In the genomic region with DNA sequence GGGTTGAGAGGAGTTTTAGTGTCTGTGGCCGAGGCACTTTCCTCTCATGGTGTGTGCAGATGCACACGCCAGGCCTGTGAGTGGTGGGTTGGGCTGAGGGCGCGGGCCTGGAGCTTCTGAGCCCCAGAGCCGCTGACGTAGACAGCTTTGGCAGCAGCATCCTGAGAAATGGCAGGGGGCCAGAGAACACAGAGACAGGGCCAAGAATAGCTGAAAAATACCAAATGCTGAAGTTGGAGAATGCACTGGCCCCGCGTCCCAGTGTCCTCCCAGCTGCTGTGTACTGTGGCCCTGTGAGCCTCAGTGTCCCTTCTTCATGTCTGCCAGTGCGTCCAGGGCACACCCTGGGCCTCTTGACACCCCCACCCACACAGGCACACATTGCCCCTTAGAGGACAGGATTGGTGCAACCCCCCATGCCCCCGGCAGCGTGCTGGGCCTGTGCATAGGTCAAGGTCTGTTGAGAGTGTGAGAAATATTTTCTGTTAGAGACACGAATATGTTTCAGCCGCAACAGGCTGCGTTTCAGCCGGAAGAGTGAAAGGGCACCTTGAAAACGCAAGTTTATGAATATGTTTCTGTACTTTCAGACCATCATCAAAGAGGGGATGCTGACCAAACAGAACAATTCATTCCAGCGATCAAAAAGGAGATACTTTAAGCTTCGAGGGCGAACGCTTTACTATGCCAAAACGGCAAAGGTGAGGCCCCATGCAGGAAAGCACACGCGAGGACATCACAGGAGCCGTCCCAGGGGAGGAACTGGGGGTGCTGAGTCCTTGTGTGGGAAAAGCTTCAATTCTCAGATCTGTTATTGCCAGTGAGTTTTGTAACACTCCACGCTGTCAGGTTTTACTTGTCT, we compare ENCODE assay signal across 9 cellular contexts. TPM values are rescaled to one million over a fixed set of nuclear protein-coding genes. Genes with fewer than 3 reads are reported as not detected.
A peak's percentile ranks its signal among the peaks of the same experiment; 100 is the strongest.
DNase-seq lines count a peak whose midpoint lies in the region; ATAC-seq and TF ChIP-seq lines count a peak whose summit lies in the region.
"Had no signal": no experiment of that assay in that cellular context is flagged by ENCODE, and none has a peak within 500 bp of the region (broad histone marks: within the 10 kb centered on the region; RNA-seq: fewer than 3 reads in every experiment).

No MANE protein-coding gene starts in this region.

- H3K27me3 ChIP-seq in CD4-positive, CD25-positive, alpha-beta regulatory T cell (ENCODE audit: control insufficient read depth, insufficient read depth, low read length), result no peaks in the 10 kb centered on the region
- no peaks in the 10 kb centered on the region for H3K27me3 ChIP-seq in SK-N-SH (ENCODE audit: insufficient read depth)
- H3K27me3 ChIP-seq in effector memory CD4-positive, alpha-beta T cell (replicated peaks; ENCODE audit: control insufficient read depth, insufficient read depth, low read length, poor library complexity, severe bottlenecking), result no peaks in the 10 kb centered on the region
- H3K27me3 ChIP-seq in HAP-1 (ENCODE audit: low read depth), result no peaks in the 10 kb centered on the region

- H3K27ac Mint-ChIP-seq in CD4-positive, CD25-positive, alpha-beta regulatory T cell, result peak overlapping the region in 2 of 3 donors; percentile 79 to 85
- H3K27ac Mint-ChIP-seq: dendritic cell treated with granulocyte-macrophage colony-stimulating factor and Interleukin-4, amounts not matched to agents 40 ng/mL and 50 ng/mL, for 4 days had no signal

- peak; percentile 34 for TF ChIP-seq RAD21 in SK-N-SH (IDR thresholded peaks at IDR 0.05; ENCODE audit: low read length)

- peak in 1 of 2 experiments; percentile 27; a peak in 1 of 4 replicates for TF ChIP-seq EP300 in SK-N-SH (IDR thresholded peaks at IDR 0.05; ENCODE audit: borderline replicate concordance in 1 of 2, low read depth in 1 of 2, low read length in 1 of 2)

- no peaks in the 10 kb centered on the region for H3K9me3 Mint-ChIP-seq in CD4-positive, CD25-positive, alpha-beta regulatory T cell
- H3K9me3 Mint-ChIP-seq: dendritic cell treated with granulocyte-macrophage colony-stimulating factor and Interleukin-4, amounts not matched to agents 40 ng/mL and 50 ng/mL, for 4 days had no signal

- no peak for ATAC-seq in CD4-positive, CD25-positive, alpha-beta regulatory T cell (ENCODE audit: low read depth in 2 of 2)

- CTCF ChIA-PET in SK-N-SH (lab: Yijun Ruan, JAX), result interaction anchor here (1.1 to 1.7 kb wide), 3 partner anchors 18 to 56 kb away, joined by 3 to 7 read pairs (median 3); no protein-coding TSS in a partner anchor

- H2AFZ ChIP-seq in SK-N-SH (ENCODE audit: low read depth), result no peak overlapping the region

- H3K4me1 Mint-ChIP-seq in CD4-positive, CD25-positive, alpha-beta regulatory T cell, result peaks cover 16 to 48% (median 27%) of the 10 kb centered on the region in 4 donors

- H3K9ac ChIP-seq in SK-N-SH, result peak overlapping the region; percentile 29; the same call in 1 of the 2 replicates

- H3F3A ChIP-seq in SK-N-SH (replicated peaks; ENCODE audit: insufficient read depth), result peaks cover 10% of the 10 kb centered on the region

- H3K36me3 ChIP-seq in CD4-positive, CD25-positive, alpha-beta regulatory T cell (ENCODE audit: control insufficient read depth, insufficient read depth, low read length), result peaks cover 32% of the 10 kb centered on the region
- H3K36me3 ChIP-seq in SK-N-SH (replicated peaks in 1 of 2; ENCODE audit: control insufficient read depth in 1 of 2, insufficient read depth in 2 of 2, low read length in 1 of 2), result peaks cover 0 to 23% of the 10 kb centered on the region in 2 experiments
- peaks cover 9% of the 10 kb centered on the region for H3K36me3 ChIP-seq in effector memory CD4-positive, alpha-beta T cell (ENCODE audit: control insufficient read depth, insufficient read depth, low read length)
- H3K36me3 ChIP-seq in HAP-1 (replicated peaks), result peaks cover 15% of the 10 kb centered on the region

- H3K9me3 ChIP-seq in CD4-positive, CD25-positive, alpha-beta regulatory T cell (ENCODE audit: control insufficient read depth in 2 of 2, low read length in 2 of 2), result no peaks in the 10 kb centered on the region
- H3K9me3 ChIP-seq in SK-N-SH (no peaks in the 10 kb centered on the region), HAP-1 (no peaks in the 10 kb centered on the region)
- no peaks in the 10 kb centered on the region for H3K9me3 ChIP-seq in effector memory CD4-positive, alpha-beta T cell (ENCODE audit: control insufficient read depth, low read length)

- in situ Hi-C loops in HAP-1 (cut with MboI; ENCODE audit: low sequenced_read_pairs), result no loop called here

- H3K4me3 Mint-ChIP-seq in CD4-positive, CD25-positive, alpha-beta regulatory T cell, result peak overlapping the region in 1 of 4 donors; percentile 10
- H3K4me3 Mint-ChIP-seq: dendritic cell treated with granulocyte-macrophage colony-stimulating factor and Interleukin-4, amounts not matched to agents 40 ng/mL and 50 ng/mL, for 4 days had no signal

- intact Hi-C loops in posterior vena cava (cut with DNase I), result no loop called here

- H3K4me1 ChIP-seq in CD4-positive, CD25-positive, alpha-beta regulatory T cell (ENCODE audit: control insufficient read depth, insufficient read depth, low read length, poor library complexity, severe bottlenecking), result peaks cover 20% of the 10 kb centered on the region
- H3K4me1 ChIP-seq in SK-N-SH (ENCODE audit: control insufficient read depth in 1 of 2, insufficient read depth in 2 of 2, low read depth in 1 of 2, low read length in 1 of 2) (peaks cover 20 to 41% of the 10 kb centered on the region in 2 experiments), HAP-1 (no peaks in the 10 kb centered on the region)
- peaks cover 14% of the 10 kb centered on the region for H3K4me1 ChIP-seq in effector memory CD4-positive, alpha-beta T cell (ENCODE audit: control insufficient read depth, insufficient read depth, low read length, poor library complexity, severe bottlenecking)

- H3K9me2 ChIP-seq in SK-N-SH, result no peaks in the 10 kb centered on the region

- no peak for DNase-seq in CD4-positive, CD25-positive, alpha-beta regulatory T cell
- DNase-seq in SK-N-SH, result peak; percentile 90
- DNase-seq in globus pallidus (ENCODE audit: low spot score), result peak; percentile 93
- DNase-seq in posterior vena cava (ENCODE audit: low spot score), result peak; percentile 95
- no peak for DNase-seq in effector memory CD4-positive, alpha-beta T cell
- no peak for DNase-seq in HAP-1 (ENCODE audit: low spot score in 2 of 2)
- no peak for DNase-seq in iPS-NIHi11 (ENCODE audit: low spot score)
- DNase-seq in SW 1271 (lab: John Stamatoyannopoulos, UW), result no peak

- H3K79me2 ChIP-seq in SK-N-SH (ENCODE audit: insufficient read depth), result peaks cover 30% of the 10 kb centered on the region; the same call in 1 of the 2 replicates

- peak overlapping the region; percentile 66 for H3K4me2 ChIP-seq in SK-N-SH

- 43% methylated on average over 24 of the region's 25 CpGs for WGBS in SK-N-SH (ENCODE audit: low lambda C conversion rate)

- no peaks in the 10 kb centered on the region for H3K27me3 Mint-ChIP-seq in CD4-positive, CD25-positive, alpha-beta regulatory T cell
- H3K27me3 Mint-ChIP-seq: dendritic cell treated with granulocyte-macrophage colony-stimulating factor and Interleukin-4, amounts not matched to agents 40 ng/mL and 50 ng/mL, for 4 days had no signal

- peaks cover 35% of the 10 kb centered on the region for H4K20me1 ChIP-seq in SK-N-SH (ENCODE audit: insufficient read depth)

- peaks cover 37% of the 10 kb centered on the region for H3K36me3 Mint-ChIP-seq in CD4-positive, CD25-positive, alpha-beta regulatory T cell

- no peak for TF ChIP-seq CTCF in SK-N-SH (IDR thresholded peaks at IDR 0.05)

- no peak overlapping the region for H3K4me3 ChIP-seq in CD4-positive, CD25-positive, alpha-beta regulatory T cell (ENCODE audit: low read depth, low read length)
- H3K4me3 ChIP-seq in SK-N-SH (ENCODE audit: low read depth in 2 of 2, low read length in 1 of 2) (0 out of 4 replicates have a peak overlapping the region, but pooled peaks of 1 of the 2 experiments have one; percentile 8), HAP-1 (no peak overlapping the region)
- H3K4me3 ChIP-seq in effector memory CD4-positive, alpha-beta T cell (ENCODE audit: insufficient read depth, low read depth, low read length, poor library complexity, severe bottlenecking), result no peak overlapping the region

- H3K27ac ChIP-seq in CD4-positive, CD25-positive, alpha-beta regulatory T cell (ENCODE audit: insufficient read depth, low read length, poor library complexity, severe bottlenecking), result no peak overlapping the region
- peak overlapping the region; percentile 79 to 83 for H3K27ac ChIP-seq in SK-N-SH (ENCODE audit: low read depth in 2 of 2, low read length in 1 of 2)
- H3K27ac ChIP-seq in effector memory CD4-positive, alpha-beta T cell (ENCODE audit: insufficient read depth, low read length, poor library complexity, severe bottlenecking), result no peak overlapping the region

- POLR2A ChIA-PET in SK-N-SH (lab: Yijun Ruan, JAX), result interaction anchor here (0.6 to 1.3 kb wide), 3 partner anchors 16 to 81 kb away, joined by 3 to 4 read pairs (median 3); no protein-coding TSS in a partner anchor

TF ChIP-seq in SK-N-SH, 30 proteins besides CTCF, POLR2A, EP300 and RAD21 (continues in another document):
- no peak for TF ChIP-seq ELF1 (IDR thresholded peaks at IDR 0.05)
- TF ChIP-seq, protein P1, sequence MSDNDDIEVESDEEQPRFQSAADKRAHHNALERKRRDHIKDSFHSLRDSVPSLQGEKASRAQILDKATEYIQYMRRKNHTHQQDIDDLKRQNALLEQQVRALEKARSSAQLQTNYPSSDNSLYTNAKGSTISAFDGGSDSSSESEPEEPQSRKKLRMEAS (IDR thresholded peaks at IDR 0.05; ENCODE audit: low read depth), result 0 out of 2 replicates have a peak, but pooled peaks have one; percentile 23
- TF ChIP-seq YY1 (IDR thresholded peaks at IDR 0.05; ENCODE audit: low read depth), result no peak
- no peak for TF ChIP-seq FOSL2 (IDR thresholded peaks at IDR 0.05; ENCODE audit: borderline replicate concordance, low read depth)

RNA-seq across cellular contexts. Expression of a gene that starts 33.6 kb away (rescaled TPM):
- 161 TPM for total RNA-seq in CD4-positive, CD25-positive, alpha-beta regulatory T cell
- polyA plus RNA-seq in CD4-positive, CD25-positive, alpha-beta regulatory T cell, result 10 to 100 TPM; 11.3 to 12.7 (median 11.4) TPM
- polyA plus RNA-seq in SK-N-SH (2012; rRNA removed), result 17.7 and 21.7 TPM in 2 replicates
- 8.0 and 10.4 TPM in 2 replicates for polyA plus RNA-seq in SK-N-SH (2012; cell fraction: cytosol; rRNA removed)
- polyA plus RNA-seq in SK-N-SH (2012; cell fraction: nucleus; rRNA removed), result 75.5 and 81.2 TPM in 2 replicates
- total RNA-seq in posterior vena cava, result 10 to 100 TPM; 38.1 to 40.3 TPM

Comparison
In these comparisons a context has a peak if more than half of its experiments do, and no peak if none do; other contexts are left out.
1. DNase-seq: peak in SK-N-SH (single experiment), globus pallidus (single experiment) and posterior vena cava (single experiment); none in CD4-positive, CD25-positive, alpha-beta regulatory T cell (0 of 3), effector memory CD4-positive, alpha-beta T cell (0 of 3), HAP-1 (0 of 2), iPS-NIHi11 (single experiment) and SW 1271 (0 of 2).
2. H3K27ac ChIP-seq: peak in SK-N-SH (2 of 2); none in CD4-positive, CD25-positive, alpha-beta regulatory T cell (single experiment) and effector memory CD4-positive, alpha-beta T cell (single experiment).